ENCODE assay signal across 19 cellular contexts in genomic region chr1:117810553-117810952, GRCh38.
DNase-seq lines count a peak whose midpoint lies in the region; ATAC-seq lines count a peak whose summit lies in the region.
"Had no signal": no experiment of that assay in that cellular context is flagged by ENCODE, and none has a peak within 500 bp of the region (broad histone marks: within the 10 kb centered on the region; RNA-seq: fewer than 3 reads in every experiment).

No MANE protein-coding gene starts in this region.

- peak; percentile 66 for DNase-seq in EH (ENCODE audit: low read depth)
- peak; percentile 73 for DNase-seq in RPMI7951 (ENCODE audit: low read depth)
- no peak for DNase-seq in sciatic nerve (ENCODE audit: low spot score)
- DNase-seq in caudate nucleus (lab: John Stamatoyannopoulos, UW): no peak
- DNase-seq in activated CD8-positive, alpha-beta memory T cell treated with anti-CD3 and anti-CD28 coated beads, Interleukin-2, amount 50 U/mL, for 4 hours: no peak
- no peak for DNase-seq in pons (ENCODE audit: low spot score)
- DNase-seq: activated CD4-positive, alpha-beta T cell treated with anti-CD3 and anti-CD28 coated beads for 48 hours; BE2C; NCI-H1436 treated with DMSO at 0.1 percent for 48 hours; NCI-H2171 treated with DMSO at 0.1 percent for 48 hours; NCI-H526; SHP77 treated with DMSO at 0.1 percent for 48 hours; stimulated activated CD4-positive, alpha-beta T cell treated with anti-CD3 and anti-CD28 coated beads, Interleukin-4, amount 100 ng/mL, for 4 hours; stomach; T-cell; upper lobe of left lung had no signal

- intact Hi-C loops in sciatic nerve (cut with DNase I): no loop called here

- ATAC-seq in HG03442 (IDR thresholded peaks at IDR 0.05; ENCODE audit: unreplicated experiment) (peak; percentile 61), sciatic nerve (peak; percentile 44)
- ATAC-seq: T-cell had no signal

- no peak overlapping the region for H3K27ac ChIP-seq in caudate nucleus (ENCODE audit: low read depth, low read length)
- H3K27ac ChIP-seq: hepatocyte, neutrophil, stomach, upper lobe of left lung had no signal

Comparison
In these comparisons a context has a peak if more than half of its experiments do, and no peak if none do; other contexts are left out.
1. DNase-seq: peak in EH (single experiment) and RPMI7951 (single experiment); none in sciatic nerve (single experiment), caudate nucleus (0 of 61), activated CD8-positive, alpha-beta memory T cell treated with anti-CD3 and anti-CD28 coated beads, Interleukin-2, amount 50 U/mL, for 4 hours (single experiment) and pons (single experiment).